ENCODE assay signal across 1 cellular context in the genomic region with DNA sequence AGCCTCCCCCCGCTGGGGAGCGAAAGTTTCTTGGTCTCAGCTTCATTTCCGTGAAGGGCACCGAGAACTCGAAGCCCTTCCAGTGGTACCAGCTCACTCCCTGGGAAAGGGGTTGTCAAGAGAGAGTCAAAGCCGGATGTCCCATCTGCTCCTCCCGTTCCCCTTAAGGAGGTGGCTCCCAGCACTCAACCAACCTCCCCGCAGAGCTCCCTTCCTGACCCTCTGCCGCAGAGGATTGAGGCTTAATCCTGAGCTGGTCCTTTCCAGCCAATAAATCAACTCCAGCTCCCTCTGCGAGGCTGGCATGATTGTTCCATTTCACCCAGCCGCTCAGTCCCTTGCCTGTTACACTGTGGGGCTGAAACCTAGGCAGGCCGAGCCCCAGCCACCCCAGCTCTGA. TPM values are rescaled to one million over a fixed set of nuclear protein-coding genes. Genes with fewer than 3 reads are reported as not detected.
"Had no signal": no experiment of that assay in that cellular context is flagged by ENCODE, and none has a peak within 500 bp of the region (broad histone marks: within the 10 kb centered on the region; RNA-seq: fewer than 3 reads in every experiment).

No MANE protein-coding gene starts in this region.

RNA-seq across cellular contexts. Expression of a gene that starts 29.6 kb away (rescaled TPM):
- total RNA-seq: smooth muscle cell had no signal
- polyA plus RNA-seq: smooth muscle cell had no signal
